Comparison of ENCODE assay signal across 22 cellular contexts in genomic region chr3:129218742-129219141, GRCh38.
"Had no signal": no experiment of that assay in that cellular context is flagged by ENCODE, and none has a peak within 500 bp of the region (broad histone marks: within the 10 kb centered on the region; RNA-seq: fewer than 3 reads in every experiment).

No MANE protein-coding gene starts in this region.

- H3K4me3 ChIP-seq: MG63, Peyer's patch, SJCRH30 had no signal

- H3K27me3 ChIP-seq: MG63, Peyer's patch, SJCRH30 had no signal

- H3K9me3 ChIP-seq: MG63, Peyer's patch, SJCRH30 had no signal

- DNase-seq: Karpas-422; KG1; MG63; NCI-H1092; NCI-H1436; NCI-H187; NCI-H2029; NCI-H2081 treated with DMSO at 0.1 percent for 48 hours; NCI-H2171; NCI-H226; NCI-H446; NCI-H510A; NCI-H524 treated with DMSO at 0.1 percent for 48 hours; NCI-H69; NCI-H774; NK-92 treated with Interleukin-12 subunit alpha and Interleukin-12 subunit beta, amount 100 ng/mL, for 24 hours; PC-3; Peyer's patch; SHP77 treated with DMSO at 0.1 percent for 48 hours; SJCRH30 had no signal

- H3K4me1 ChIP-seq: SJCRH30 had no signal

- H3K36me3 ChIP-seq: MG63, Peyer's patch, SJCRH30 had no signal

- H3K27ac ChIP-seq: Peyer's patch, SJCRH30 had no signal

- ATAC-seq: PC-3, Right ventricle myocardium inferior, SK-N-SH treated with all-trans-retinoic acid at 6 μM for 48 hours had no signal
